In the genomic region with DNA sequence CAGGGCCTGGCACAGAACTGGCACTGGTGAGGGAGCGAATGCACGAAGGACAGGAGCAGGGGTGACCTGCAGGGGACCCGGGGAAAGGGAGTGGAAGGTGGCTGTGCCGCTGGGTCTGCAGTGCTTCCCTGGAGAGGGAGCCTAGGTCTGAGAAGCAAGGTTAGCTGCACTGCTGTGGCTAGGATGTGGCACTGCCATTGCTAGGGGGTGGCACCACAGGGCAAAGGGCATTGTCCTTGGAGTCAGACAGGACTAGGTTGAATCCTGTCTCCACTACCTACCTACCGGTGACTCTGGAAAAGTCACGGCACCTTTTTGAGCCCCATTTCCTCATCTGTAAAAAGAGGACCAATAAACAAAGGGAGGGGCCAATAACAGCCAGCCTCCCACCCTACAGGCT, we compare ENCODE assay signal across 21 cellular contexts. TPM values are rescaled to one million over a fixed set of nuclear protein-coding genes. Genes with fewer than 3 reads are reported as not detected.
"Had no signal": no experiment of that assay in that cellular context is flagged by ENCODE, and none has a peak within 500 bp of the region (broad histone marks: within the 10 kb centered on the region; RNA-seq: fewer than 3 reads in every experiment).

No MANE protein-coding gene starts in this region.

- H3K36me3 ChIP-seq: left lung, lower lobe of right lung, thoracic aorta, tibial nerve, upper lobe of left lung, uterus had no signal

- ATAC-seq: left lung; lower lobe of right lung; mucosa of descending colon; natural killer cell treated with Interleukin-12 subunit alpha and Interleukin-12 subunit beta and Interleukin-15 and Interleukin-18, amount 100 ng/mL, for 72 hours; sciatic nerve; stimulated activated memory B cell treated with anti-CD40 and anti-IgM and Interleukin-4, amounts not matched to agents 10 μg/mL and 1 μg/mL and 100 μg/mL, for 72 hours had no signal

- H3K9ac ChIP-seq: parathyroid adenoma had no signal

- DNase-seq: dorsolateral prefrontal cortex; effector CD4-positive, alpha-beta T cell; left lung; lower lobe of right lung; naive B cell; stimulated activated CD4-positive, alpha-beta T cell treated with anti-CD3 and anti-CD28 coated beads, Interleukin-4, amount 100 ng/mL, for 4 hours; uterus had no signal

- H3K4me1 ChIP-seq: parathyroid adenoma, uterus had no signal

- H3K4me3 ChIP-seq: dorsolateral prefrontal cortex, left lung, lower lobe of right lung, mucosa of descending colon, thoracic aorta, tibial nerve, upper lobe of left lung, uterus had no signal

- FAIRE-seq: colon, frontal cortex, keratinocyte had no signal

- H3K27me3 ChIP-seq: left lung, tibial nerve, upper lobe of left lung, uterus had no signal

- H3K27ac ChIP-seq: dorsolateral prefrontal cortex, left lung, lower lobe of right lung, parathyroid adenoma, thoracic aorta, upper lobe of left lung, uterus had no signal

- H3K9me3 ChIP-seq: mucosa of descending colon, upper lobe of left lung, uterus had no signal

- H2AFZ ChIP-seq: parathyroid adenoma had no signal

- H3K79me2 ChIP-seq: parathyroid adenoma had no signal

RNA-seq across cellular contexts. Expression of gene SLC1A7, which starts 28.3 kb away (rescaled TPM):
- total RNA-seq: cerebellum, frontal cortex, neural crest cell, progenitor cell of endocrine pancreas had no signal
- polyA plus RNA-seq: keratinocyte had no signal

RNA-seq across cellular contexts. Expression of gene PODN, which starts 52.1 kb away (rescaled TPM):
- total RNA-seq: natural killer cell treated with Interleukin-12 subunit alpha and Interleukin-12 subunit beta and Interleukin-15 and Interleukin-18, amount 100 ng/mL, for 72 hours had no signal
- polyA plus RNA-seq: keratinocyte had no signal
